Comparison of ENCODE assay signal across 21 cellular contexts in the genomic region with DNA sequence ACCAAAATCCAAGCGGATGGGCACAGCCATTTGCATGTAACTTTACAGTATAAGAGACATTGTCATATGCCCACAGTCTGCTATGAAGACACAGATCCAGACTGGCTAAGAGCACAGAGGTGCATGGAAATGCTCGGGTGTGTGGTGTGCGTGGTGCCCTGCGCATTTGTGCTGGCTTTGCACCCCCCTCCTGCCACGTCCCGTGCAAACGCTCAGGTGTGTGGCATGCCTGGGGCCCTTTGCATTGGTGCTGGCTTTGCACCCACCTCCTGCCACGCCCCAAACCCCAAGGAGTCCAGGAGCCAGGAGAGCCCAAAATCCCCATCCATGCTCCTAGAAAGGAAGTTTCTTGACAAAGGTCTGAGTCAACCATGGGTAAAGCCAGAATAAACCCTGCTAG.
DNase-seq lines count a peak whose midpoint lies in the region; ATAC-seq and TF ChIP-seq lines count a peak whose summit lies in the region.
"Had no signal": no experiment of that assay in that cellular context is flagged by ENCODE, and none has a peak within 500 bp of the region (broad histone marks: within the 10 kb centered on the region; RNA-seq: fewer than 3 reads in every experiment).

No MANE protein-coding gene starts in this region.

- H3K4me3 Mint-ChIP-seq in activated naive CD8-positive, alpha-beta T cell treated with anti-CD3 and anti-CD28 coated beads, Interleukin-2, amount 10 ng/mL, durations not matched to agents 7 days and 5 days: no peak overlapping the region
- no peak overlapping the region for H3K4me3 Mint-ChIP-seq in activated naive CD8-positive, alpha-beta T cell treated with anti-CD3 and anti-CD28 coated beads for 36 hours
- H3K4me3 Mint-ChIP-seq: CD4-positive, alpha-beta T cell; HFFc6 had no signal

- H3K27me3 ChIP-seq in RWPE2 (ENCODE audit: insufficient read depth, poor library complexity, severe bottlenecking) (no peaks in the 10 kb centered on the region), neuronal stem cell (ENCODE audit: control insufficient read depth in 3 of 3, insufficient read depth in 3 of 3, low read depth in 1 of 3, low read length in 3 of 3) (peaks cover 0 to 9% (median 0%) of the 10 kb centered on the region in 3 experiments), tibial artery (no peaks in the 10 kb centered on the region)
- H3K27me3 ChIP-seq: BLaER1 had no signal

- no peak overlapping the region for H3K4me2 ChIP-seq in neuronal stem cell (ENCODE audit: insufficient read depth, low read length, poor library complexity, severe bottlenecking)
- H3K4me2 ChIP-seq: BLaER1 had no signal

- H4K8ac ChIP-seq in neuronal stem cell (ENCODE audit: low read depth, low read length): no peak overlapping the region

- no peak overlapping the region for H3K27ac ChIP-seq in RWPE2 (ENCODE audit: poor library complexity, severe bottlenecking)
- H3K27ac ChIP-seq in neuronal stem cell (replicated peaks; ENCODE audit: low read length): no peak overlapping the region
- H3K27ac ChIP-seq in tibial artery: no peak overlapping the region
- H3K27ac ChIP-seq: BLaER1, GM23248, SJCRH30 had no signal

- H3K4me1 Mint-ChIP-seq in activated naive CD8-positive, alpha-beta T cell treated with anti-CD3 and anti-CD28 coated beads, Interleukin-2, amount 10 ng/mL, durations not matched to agents 7 days and 5 days: no peaks in the 10 kb centered on the region
- no peaks in the 10 kb centered on the region for H3K4me1 Mint-ChIP-seq in activated naive CD8-positive, alpha-beta T cell treated with anti-CD3 and anti-CD28 coated beads for 36 hours

- H2AK5ac ChIP-seq in neuronal stem cell (ENCODE audit: low read depth, low read length): no peak overlapping the region

- no peak for TF ChIP-seq CTCF in RWPE2 (IDR thresholded peaks at IDR 0.05; ENCODE audit: poor library complexity, severe bottlenecking)
- no peak for TF ChIP-seq CTCF in tibial artery (IDR thresholded peaks at IDR 0.05)

- no peak overlapping the region for H2BK5ac ChIP-seq in neuronal stem cell (ENCODE audit: low read length)

- H3K4me1 ChIP-seq in RWPE2 (ENCODE audit: insufficient read depth, poor library complexity, severe bottlenecking): no peaks in the 10 kb centered on the region
- no peaks in the 10 kb centered on the region for H3K4me1 ChIP-seq in neuronal stem cell (ENCODE audit: control insufficient read depth in 2 of 2, insufficient read depth in 1 of 2, low read depth in 1 of 2, low read length in 2 of 2)
- no peaks in the 10 kb centered on the region for H3K4me1 ChIP-seq in tibial artery
- H3K4me1 ChIP-seq: BLaER1, SJCRH30 had no signal

- no peaks in the 10 kb centered on the region for H3K9me3 Mint-ChIP-seq in activated naive CD8-positive, alpha-beta T cell treated with anti-CD3 and anti-CD28 coated beads, Interleukin-2, amount 10 ng/mL, durations not matched to agents 7 days and 5 days
- H3K9me3 Mint-ChIP-seq in activated naive CD8-positive, alpha-beta T cell treated with anti-CD3 and anti-CD28 coated beads for 36 hours: no peaks in the 10 kb centered on the region
- H3K9me3 Mint-ChIP-seq: CD4-positive, alpha-beta T cell had no signal

- no peak overlapping the region for H4K91ac ChIP-seq in neuronal stem cell (ENCODE audit: low read depth, low read length, poor library complexity)

- intact Hi-C loops in tibial artery (cut with DNase I; ENCODE audit: low total_unique reads): no loop called here

- no peak overlapping the region for H2BK120ac ChIP-seq in neuronal stem cell (ENCODE audit: low read depth, low read length)

- H3K9me3 ChIP-seq in RWPE2 (ENCODE audit: severe bottlenecking) (peaks cover 2% of the 10 kb centered on the region), neuronal stem cell (replicated peaks in 1 of 2; ENCODE audit: control insufficient read depth in 2 of 2, insufficient read depth in 1 of 2, low read depth in 1 of 2, low read length in 2 of 2) (peaks cover 0 to 12% of the 10 kb centered on the region in 2 donors), tibial artery (peaks cover 0 to 4% (median 3%) of the 10 kb centered on the region in 3 donors)
- H3K9me3 ChIP-seq: SJCRH30 had no signal

- H3K18ac ChIP-seq in neuronal stem cell (ENCODE audit: low read length): peak overlapping the region; percentile 53

- no peak overlapping the region for H3K14ac ChIP-seq in neuronal stem cell (ENCODE audit: low read length)

- H3K4me3 ChIP-seq in RWPE2 (ENCODE audit: severe bottlenecking): no peak overlapping the region
- H3K4me3 ChIP-seq in neuronal stem cell (ENCODE audit: low read length in 2 of 2): no peak overlapping the region
- no peak overlapping the region for H3K4me3 ChIP-seq in tibial artery
- H3K4me3 ChIP-seq: BLaER1, GM23248, SJCRH30 had no signal

- no peak overlapping the region for H3K9ac ChIP-seq in neuronal stem cell (ENCODE audit: low read depth, low read length, poor library complexity)
- H3K9ac ChIP-seq: BLaER1, GM23248 had no signal

- POLR2A ChIA-PET in activated naive CD8-positive, alpha-beta T cell treated with anti-CD3 and anti-CD28 coated beads, Interleukin-2, amount 10 ng/mL, durations not matched to agents 7 days and 5 days (lab: Charles Lee): no interaction called here

- H3K23ac ChIP-seq in neuronal stem cell (ENCODE audit: low read depth, low read length, poor library complexity): no peak overlapping the region

- WGBS in neuronal stem cell (ENCODE audit: extremely low coverage in 2 of 2, insufficient read length in 2 of 2, insufficient replicate concordance in 1 of 2), 2 donors: no CpG with 5 or more reads among the region's 8 CpGs

- H2AFZ ChIP-seq in neuronal stem cell (ENCODE audit: low read length): no peak overlapping the region
- H2AFZ ChIP-seq: GM23248 had no signal

- no peak overlapping the region for H3K4ac ChIP-seq in neuronal stem cell (ENCODE audit: low read length)

- H3K36me3 Mint-ChIP-seq in activated naive CD8-positive, alpha-beta T cell treated with anti-CD3 and anti-CD28 coated beads, Interleukin-2, amount 10 ng/mL, durations not matched to agents 7 days and 5 days: no peaks in the 10 kb centered on the region
- H3K36me3 Mint-ChIP-seq in activated naive CD8-positive, alpha-beta T cell treated with anti-CD3 and anti-CD28 coated beads for 36 hours: no peaks in the 10 kb centered on the region

- H3K27ac Mint-ChIP-seq in activated naive CD8-positive, alpha-beta T cell treated with anti-CD3 and anti-CD28 coated beads, Interleukin-2, amount 10 ng/mL, durations not matched to agents 7 days and 5 days: no peak overlapping the region
- H3K27ac Mint-ChIP-seq in activated naive CD8-positive, alpha-beta T cell treated with anti-CD3 and anti-CD28 coated beads for 36 hours: no peak overlapping the region
- H3K27ac Mint-ChIP-seq: CD4-positive, alpha-beta T cell; HFFc6 had no signal

- H3K36me3 ChIP-seq in RWPE2 (ENCODE audit: low read depth) (no peaks in the 10 kb centered on the region), neuronal stem cell (replicated peaks in 1 of 2; ENCODE audit: control insufficient read depth in 2 of 2, insufficient read depth in 2 of 2, low read length in 2 of 2) (no peaks in the 10 kb centered on the region), tibial artery (no peaks in the 10 kb centered on the region)
- H3K36me3 ChIP-seq: BLaER1, SJCRH30 had no signal

- no peak overlapping the region for H2BK15ac ChIP-seq in neuronal stem cell (ENCODE audit: low read length)

- no peaks in the 10 kb centered on the region for H3K27me3 Mint-ChIP-seq in activated naive CD8-positive, alpha-beta T cell treated with anti-CD3 and anti-CD28 coated beads, Interleukin-2, amount 10 ng/mL, durations not matched to agents 7 days and 5 days
- no peaks in the 10 kb centered on the region for H3K27me3 Mint-ChIP-seq in activated naive CD8-positive, alpha-beta T cell treated with anti-CD3 and anti-CD28 coated beads for 36 hours
- H3K27me3 Mint-ChIP-seq: CD4-positive, alpha-beta T cell had no signal

- H2BK12ac ChIP-seq in neuronal stem cell (ENCODE audit: low read length): no peak overlapping the region

- H3K79me1 ChIP-seq in neuronal stem cell (ENCODE audit: low read depth, low read length): no peaks in the 10 kb centered on the region

- ATAC-seq in activated naive CD8-positive, alpha-beta T cell treated with anti-CD3 and anti-CD28 coated beads, Interleukin-2, amount 10 ng/mL, durations not matched to agents 7 days and 5 days (ENCODE audit: low read depth): no peak
- ATAC-seq in RWPE2 (ENCODE audit: low read depth): no peak
- ATAC-seq in HG03097 (IDR thresholded peaks at IDR 0.05; ENCODE audit: low FRiP score, unreplicated experiment): no peak

- DNase-seq in activated naive CD8-positive, alpha-beta T cell treated with anti-CD3 and anti-CD28 coated beads, Interleukin-2, amount 10 ng/mL, durations not matched to agents 7 days and 5 days: peak; percentile 8
- DNase-seq in activated naive CD8-positive, alpha-beta T cell treated with anti-CD3 and anti-CD28 coated beads for 36 hours: no peak
- DNase-seq in RWPE2 (ENCODE audit: low spot score) (peak; percentile 20), neuronal stem cell (ENCODE audit: low spot score) (no peak), tibial artery (peak; percentile 5 to 47), Ammon's horn (ENCODE audit: low spot score) (no peak)
- no peak for DNase-seq in stimulated activated CD4-positive, alpha-beta T cell treated with anti-CD3 and anti-CD28 coated beads, Interleukin-4, amount 100 ng/mL, for 1 hour
- DNase-seq: GM23248, HFFc6, KBM-7, MV-4-11, NCI-H1105, NCI-H1436 treated with DMSO at 0.1 percent for 48 hours, NCI-H187 treated with DMSO at 0.1 percent for 48 hours, NCI-H2171 treated with DMSO at 0.1 percent for 48 hours, NCI-H524 treated with DMSO at 0.1 percent for 48 hours, NCI-H774, SJCRH30 had no signal

Comparison
In these comparisons a context has a peak if more than half of its experiments do, and no peak if none do; other contexts are left out.
1. DNase-seq: peak in activated naive CD8-positive, alpha-beta T cell treated with anti-CD3 and anti-CD28 coated beads, Interleukin-2, amount 10 ng/mL, durations not matched to agents 7 days and 5 days (single experiment), RWPE2 (single experiment) and tibial artery (2 of 2); none in activated naive CD8-positive, alpha-beta T cell treated with anti-CD3 and anti-CD28 coated beads for 36 hours (single experiment), neuronal stem cell (single experiment), Ammon's horn (single experiment) and stimulated activated CD4-positive, alpha-beta T cell treated with anti-CD3 and anti-CD28 coated beads, Interleukin-4, amount 100 ng/mL, for 1 hour (single experiment).